Comparison of ENCODE assay signal across 36 cellular contexts in genomic region chr9:135485385-135485784, GRCh38. TPM values are rescaled to one million over a fixed set of nuclear protein-coding genes. Genes with fewer than 3 reads are reported as not detected.
"Had no signal": no experiment of that assay in that cellular context is flagged by ENCODE, and none has a peak within 500 bp of the region (broad histone marks: within the 10 kb centered on the region; RNA-seq: fewer than 3 reads in every experiment).

No MANE protein-coding gene starts in this region.

- H3K27ac ChIP-seq: ascending aorta, brain microvascular endothelial cell, epithelial cell of prostate, esophagus squamous epithelium, heart left ventricle, WERI-Rb-1 had no signal

- H3K27me3 ChIP-seq: ascending aorta, brain microvascular endothelial cell, esophagus squamous epithelium, heart left ventricle had no signal

- H3K36me3 Mint-ChIP-seq: activated naive CD8-positive, alpha-beta T cell treated with anti-CD3 and anti-CD28 coated beads, Interleukin-2, amount 10 ng/mL, durations not matched to agents 7 days and 5 days had no signal

- ATAC-seq: activated CD4-positive, CD25-positive, alpha-beta regulatory T cell treated with anti-CD3 and anti-CD28 coated beads, Interleukin-2, amount 50 U/mL, for 24 hours; activated CD8-positive, alpha-beta T cell treated with anti-CD3 and anti-CD28 coated beads for 36 hours; activated T-cell treated with anti-CD3 and anti-CD28 coated beads, Interleukin-2, amount 50 U/mL, for 4 hours; activated T-helper 17 cell treated with anti-CD3 and anti-CD28 coated beads, Interleukin-2, amount 50 U/mL, for 72 hours; effector memory CD8-positive, alpha-beta T cell; heart left ventricle; T-helper 17 cell had no signal

- H3K4me1 Mint-ChIP-seq: activated naive CD8-positive, alpha-beta T cell treated with anti-CD3 and anti-CD28 coated beads, Interleukin-2, amount 10 ng/mL, durations not matched to agents 7 days and 5 days; activated T-helper 17 cell treated with anti-CD3 and anti-CD28 coated beads, Interleukin-2, amount 50 U/mL, for 72 hours; T-helper 17 cell had no signal

- H3K27ac Mint-ChIP-seq: activated B cell treated with CpG ODN at 0.5 μM for 24 hours; activated CD8-positive, alpha-beta T cell treated with anti-CD3 and anti-CD28 coated beads for 36 hours; activated naive CD8-positive, alpha-beta T cell treated with anti-CD3 and anti-CD28 coated beads, Interleukin-2, amount 10 ng/mL, durations not matched to agents 7 days and 5 days; activated T-helper 17 cell treated with anti-CD3 and anti-CD28 coated beads, Interleukin-2, amount 50 U/mL, for 72 hours; effector memory CD8-positive, alpha-beta T cell; T-helper 17 cell; T-helper 2 cell treated with Interferon-gamma antibody and Interleukin-4, amounts not matched to agents 5 μg/mL and 100 μg/mL, for 36 hours had no signal

- DNase-seq: activated B cell treated with CpG ODN at 0.5 μM for 24 hours; activated CD4-positive, alpha-beta T cell treated with anti-CD3 and anti-CD28 coated beads for 48 hours; activated CD4-positive, alpha-beta T cell treated with anti-CD3 and anti-CD28 coated beads, Interleukin-2, amount 50 U/mL, for 1 hour; activated CD4-positive, alpha-beta T cell treated with anti-CD3 and anti-CD28 coated beads, Interleukin-2, amount 50 U/mL, for 48 hours; activated CD8-positive, alpha-beta memory T cell treated with anti-CD3 and anti-CD28 coated beads for 24 hours; activated CD8-positive, alpha-beta T cell treated with anti-CD3 and anti-CD28 coated beads for 36 hours; activated effector memory CD4-positive, alpha-beta T cell treated with Interleukin-2 at 50 U/mL for 16 hours; activated gamma-delta T cell treated with Interleukin-2 at 50 U/mL for 16 hours; activated naive CD4-positive, alpha-beta T cell treated with anti-CD3 and anti-CD28 coated beads, Interleukin-2, amount 50 U/mL, for 16 hours; activated naive CD4-positive, alpha-beta T cell treated with Interleukin-2 at 50 U/mL for 16 hours; activated naive CD8-positive, alpha-beta T cell treated with anti-CD3 and anti-CD28 coated beads, Interleukin-2, amount 10 ng/mL, durations not matched to agents 7 days and 5 days; activated T-cell treated with anti-CD3 and anti-CD28 coated beads, Interleukin-2, amount 50 U/mL, for 4 hours; brain microvascular endothelial cell; caudate nucleus; cortex of kidney; dermis blood vessel endothelial cell; effector CD4-positive, alpha-beta T cell; effector memory CD8-positive, alpha-beta T cell; esophagus squamous epithelium; foreskin melanocyte; T-helper 1 cell; T-helper 17 cell; T1000; WERI-Rb-1 had no signal

- H3K36me3 ChIP-seq: brain microvascular endothelial cell had no signal

- H3K4me3 ChIP-seq: ascending aorta, esophagus squamous epithelium, heart left ventricle had no signal

- H3K9me3 ChIP-seq: ascending aorta, esophagus squamous epithelium, heart left ventricle had no signal

- H3K4me3 Mint-ChIP-seq: activated B cell treated with CpG ODN at 0.5 μM for 24 hours; activated CD8-positive, alpha-beta T cell treated with anti-CD3 and anti-CD28 coated beads for 36 hours; activated naive CD8-positive, alpha-beta T cell treated with anti-CD3 and anti-CD28 coated beads, Interleukin-2, amount 10 ng/mL, durations not matched to agents 7 days and 5 days; activated T-cell treated with anti-CD3 and anti-CD28 coated beads, Interleukin-2, amount 50 U/mL, for 4 hours; activated T-helper 17 cell treated with anti-CD3 and anti-CD28 coated beads, Interleukin-2, amount 50 U/mL, for 72 hours; effector memory CD8-positive, alpha-beta T cell; T-helper 17 cell; T-helper 2 cell treated with Interferon-gamma antibody and Interleukin-4, amounts not matched to agents 5 μg/mL and 100 μg/mL, for 36 hours had no signal

- FAIRE-seq: colon, endometrium, endothelial cell of umbilical vein had no signal

- H3K27me3 Mint-ChIP-seq: activated T-helper 17 cell treated with anti-CD3 and anti-CD28 coated beads, Interleukin-2, amount 50 U/mL, for 72 hours had no signal

- H3K9me3 Mint-ChIP-seq: activated B cell treated with CpG ODN at 0.5 μM for 24 hours; activated CD8-positive, alpha-beta T cell treated with anti-CD3 and anti-CD28 coated beads for 36 hours; activated naive CD8-positive, alpha-beta T cell treated with anti-CD3 and anti-CD28 coated beads, Interleukin-2, amount 10 ng/mL, durations not matched to agents 7 days and 5 days; activated T-cell treated with anti-CD3 and anti-CD28 coated beads, Interleukin-2, amount 50 U/mL, for 4 hours; activated T-helper 17 cell treated with anti-CD3 and anti-CD28 coated beads, Interleukin-2, amount 50 U/mL, for 72 hours; effector memory CD8-positive, alpha-beta T cell; T-helper 2 cell treated with Interferon-gamma antibody and Interleukin-4, amounts not matched to agents 5 μg/mL and 100 μg/mL, for 36 hours had no signal

RNA-seq across cellular contexts. Expression of gene LCN1, which starts 35.9 kb away (rescaled TPM):
- total RNA-seq: activated B cell treated with CpG ODN at 0.5 μM for 24 hours; activated CD8-positive, alpha-beta T cell treated with anti-CD3 and anti-CD28 coated beads for 36 hours; activated naive CD8-positive, alpha-beta T cell treated with anti-CD3 and anti-CD28 coated beads, Interleukin-2, amount 10 ng/mL, durations not matched to agents 7 days and 5 days; activated T-cell treated with anti-CD3 and anti-CD28 coated beads, Interleukin-2, amount 50 U/mL, for 4 hours; activated T-helper 17 cell treated with anti-CD3 and anti-CD28 coated beads, Interleukin-2, amount 50 U/mL, for 72 hours; ascending aorta; dermis blood vessel endothelial cell; endothelial cell of umbilical vein; esophagus squamous epithelium; fibroblast of lung; fibroblast of villous mesenchyme; T-helper 17 cell had no signal
- polyA plus RNA-seq: endothelial cell of umbilical vein, esophagus, fibroblast of lung had no signal
